Comparison of ENCODE assay signal across 19 cellular contexts in genomic region chr7:155358948-155359712, GRCh38.
DNase-seq lines count a peak whose midpoint lies in the region; ATAC-seq, FAIRE-seq and TF ChIP-seq lines count a peak whose summit lies in the region.
"Had no signal": no experiment of that assay in that cellular context is flagged by ENCODE, and none has a peak within 500 bp of the region (broad histone marks: within the 10 kb centered on the region; RNA-seq: fewer than 3 reads in every experiment).

No MANE protein-coding gene starts in this region.

- H3K4me1 ChIP-seq in kidney (ENCODE audit: control insufficient read depth in 1 of 2, insufficient read depth in 1 of 2, low read depth in 1 of 2, low read length in 2 of 2) (no peaks in the 10 kb centered on the region), suprapubic skin (no peaks in the 10 kb centered on the region)
- H3K4me1 ChIP-seq: Peyer's patch had no signal

- peak; percentile 27 for DNase-seq in CD14-positive monocyte (ENCODE audit: low spot score)
- DNase-seq in WTC11 (ENCODE audit: low spot score) = no peak
- peak; percentile 48 for DNase-seq in kidney
- DNase-seq in suprapubic skin (ENCODE audit: low spot score in 2 of 2) = peak; percentile 44 to 72
- no peak for DNase-seq in H4 (ENCODE audit: low spot score)
- no peak for DNase-seq in progenitor cell of endocrine pancreas (ENCODE audit: low spot score, unreplicated experiment)
- DNase-seq: C1 segment of cervical spinal cord, Calu3, DMS153, HCEC 1CT, NCI-H1694, NCI-H2081, NCI-H2171, NCI-H524 treated with DMSO at 0.1 percent for 48 hours, NCI-H82 had no signal

- no peak overlapping the region for H3K27ac ChIP-seq in kidney (ENCODE audit: low read depth in 2 of 2, low read length in 2 of 2)
- no peak overlapping the region for H3K27ac ChIP-seq in suprapubic skin
- H3K27ac ChIP-seq: Peyer's patch had no signal

- H3K36me3 Mint-ChIP-seq in CD14-positive monocyte = no peaks in the 10 kb centered on the region
- H3K36me3 Mint-ChIP-seq in WTC11 = no peaks in the 10 kb centered on the region
- H3K36me3 Mint-ChIP-seq in progenitor cell of endocrine pancreas (ENCODE audit: insufficient read depth) = no peaks in the 10 kb centered on the region
- H3K36me3 Mint-ChIP-seq: CD8-positive, alpha-beta memory T cell had no signal

- H3K4me3 Mint-ChIP-seq in CD14-positive monocyte (no peak overlapping the region), WTC11 (no peak overlapping the region), progenitor cell of endocrine pancreas (ENCODE audit: low read depth) (no peak overlapping the region)
- H3K4me3 Mint-ChIP-seq: CD8-positive, alpha-beta memory T cell had no signal

- no peak for FAIRE-seq in kidney (lab: Jason Lieb, UNC)
- FAIRE-seq: GM12891 had no signal

- CTCF ChIA-PET in WTC11 (lab: Charles Lee) = interaction anchor here (1.0 to 4.5 kb wide), 10 partner anchors 14 to 445 kb away, joined by 3 to 30 read pairs (median 5); no protein-coding TSS in a partner anchor

- peaks cover 58% of the 10 kb centered on the region for H3K4me1 Mint-ChIP-seq in CD14-positive monocyte
- H3K4me1 Mint-ChIP-seq in WTC11 = peaks cover 27% of the 10 kb centered on the region
- peaks cover 2% of the 10 kb centered on the region for H3K4me1 Mint-ChIP-seq in progenitor cell of endocrine pancreas (ENCODE audit: low read depth)
- H3K4me1 Mint-ChIP-seq: CD8-positive, alpha-beta memory T cell had no signal

- POLR2A ChIA-PET in WTC11 (lab: Charles Lee) = no interaction called here

- no peak for TF ChIP-seq CTCF in CD14-positive monocyte (IDR thresholded peaks at IDR 0.05)
- no peak for TF ChIP-seq CTCF in WTC11 (IDR thresholded peaks at IDR 0.05)
- TF ChIP-seq CTCF in kidney (IDR thresholded peaks at IDR 0.05; ENCODE audit: borderline replicate concordance, extremely low read depth, insufficient read depth) = no peak
- no peak for TF ChIP-seq CTCF in suprapubic skin (IDR thresholded peaks at IDR 0.05)
- TF ChIP-seq CTCF in progenitor cell of endocrine pancreas (IDR thresholded peaks at IDR 0.05; ENCODE audit: unreplicated experiment) = no peak

- H3K9ac ChIP-seq in kidney (ENCODE audit: low read length in 2 of 2) = no peak overlapping the region

- H3K4me3 ChIP-seq in kidney (ENCODE audit: low read length in 2 of 2) = no peak overlapping the region
- H3K4me3 ChIP-seq in suprapubic skin = no peak overlapping the region
- H3K4me3 ChIP-seq: Peyer's patch had no signal

- peaks cover 86% of the 10 kb centered on the region for H3K27me3 ChIP-seq in suprapubic skin

- H3K36me3 ChIP-seq in kidney (ENCODE audit: control insufficient read depth in 1 of 2, insufficient read depth in 2 of 2, low read length in 2 of 2) = no peaks in the 10 kb centered on the region
- no peaks in the 10 kb centered on the region for H3K36me3 ChIP-seq in suprapubic skin
- H3K36me3 ChIP-seq: Peyer's patch had no signal

- 38% methylated on average over 12 of the region's 16 CpGs for WGBS in suprapubic skin

- H3K9me3 ChIP-seq in kidney (ENCODE audit: control insufficient read depth in 1 of 2, low read length in 2 of 2) (no peaks in the 10 kb centered on the region), suprapubic skin (no peaks in the 10 kb centered on the region)
- H3K9me3 ChIP-seq: Peyer's patch had no signal

- H3K27ac Mint-ChIP-seq in CD14-positive monocyte = peak overlapping the region in 3 of 7 donors; percentile 2 to 53 (median 43)
- no peak overlapping the region for H3K27ac Mint-ChIP-seq in WTC11
- no peak overlapping the region for H3K27ac Mint-ChIP-seq in progenitor cell of endocrine pancreas
- H3K27ac Mint-ChIP-seq: CD8-positive, alpha-beta memory T cell had no signal

- H3K9me3 Mint-ChIP-seq in CD14-positive monocyte = peaks cover 0 to 9% (median 3%) of the 10 kb centered on the region in 7 donors
- H3K9me3 Mint-ChIP-seq in WTC11 = peaks cover 9% of the 10 kb centered on the region
- no peaks in the 10 kb centered on the region for H3K9me3 Mint-ChIP-seq in progenitor cell of endocrine pancreas (ENCODE audit: low read depth)

- ATAC-seq in WTC11 (peak; percentile 74), GM18873 (IDR thresholded peaks at IDR 0.05; ENCODE audit: low FRiP score, unreplicated experiment) (no peak)

- intact Hi-C loops in CD14-positive monocyte (cut with micrococcal nuclease) = loop anchor here in 1 of 2 donors (5.0 kb wide), 2 partner anchors 67 to 152 kb away; no protein-coding TSS in a partner anchor
- intact Hi-C loops in kidney (cut with DNase I) = loop anchor here (10.0 kb wide), 1 partner anchor 434 kb away; no protein-coding TSS in a partner anchor

- no peak for TF ChIP-seq EP300 in suprapubic skin (IDR thresholded peaks at IDR 0.05)

- TF ChIP-seq POLR2A in suprapubic skin (IDR thresholded peaks at IDR 0.05) = no peak

- H3K27me3 Mint-ChIP-seq in CD14-positive monocyte (ENCODE audit: low read depth in 3 of 3) = peaks cover 3 to 9% (median 4%) of the 10 kb centered on the region in 3 donors
- peaks cover 31% of the 10 kb centered on the region for H3K27me3 Mint-ChIP-seq in WTC11 (ENCODE audit: low read depth)
- H3K27me3 Mint-ChIP-seq in progenitor cell of endocrine pancreas = peaks cover 91% of the 10 kb centered on the region

TF ChIP-seq in WTC11, 78 proteins besides CTCF, POLR2A, EP300 and RAD21:
- TF ChIP-seq, protein P1, sequence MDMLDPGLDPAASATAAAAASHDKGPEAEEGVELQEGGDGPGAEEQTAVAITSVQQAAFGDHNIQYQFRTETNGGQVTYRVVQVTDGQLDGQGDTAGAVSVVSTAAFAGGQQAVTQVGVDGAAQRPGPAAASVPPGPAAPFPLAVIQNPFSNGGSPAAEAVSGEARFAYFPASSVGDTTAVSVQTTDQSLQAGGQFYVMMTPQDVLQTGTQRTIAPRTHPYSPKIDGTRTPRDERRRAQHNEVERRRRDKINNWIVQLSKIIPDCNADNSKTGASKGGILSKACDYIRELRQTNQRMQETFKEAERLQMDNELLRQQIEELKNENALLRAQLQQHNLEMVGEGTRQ (CRISPR knock-in tag; IDR thresholded peaks at IDR 0.05) = 0 out of 2 replicates have a peak, but pooled peaks have one; percentile 13
- TF ChIP-seq, protein P2, sequence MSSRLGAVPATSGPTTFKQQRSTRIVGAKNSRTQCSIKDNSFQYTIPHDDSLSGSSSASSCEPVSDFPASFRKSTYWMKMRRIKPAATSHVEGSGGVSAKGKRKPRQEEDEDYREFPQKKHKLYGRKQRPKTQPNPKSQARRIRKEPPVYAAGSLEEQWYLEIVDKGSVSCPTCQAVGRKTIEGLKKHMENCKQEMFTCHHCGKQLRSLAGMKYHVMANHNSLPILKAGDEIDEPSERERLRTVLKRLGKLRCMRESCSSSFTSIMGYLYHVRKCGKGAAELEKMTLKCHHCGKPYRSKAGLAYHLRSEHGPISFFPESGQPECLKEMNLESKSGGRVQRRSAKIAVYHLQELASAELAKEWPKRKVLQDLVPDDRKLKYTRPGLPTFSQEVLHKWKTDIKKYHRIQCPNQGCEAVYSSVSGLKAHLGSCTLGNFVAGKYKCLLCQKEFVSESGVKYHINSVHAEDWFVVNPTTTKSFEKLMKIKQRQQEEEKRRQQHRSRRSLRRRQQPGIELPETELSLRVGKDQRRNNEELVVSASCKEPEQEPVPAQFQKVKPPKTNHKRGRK (CRISPR knock-in tag; IDR thresholded peaks at IDR 0.05; ENCODE audit: borderline replicate concordance) = no peak

Comparison
In these comparisons a context has a peak if more than half of its experiments do, and no peak if none do; other contexts are left out.
1. DNase-seq: peak in CD14-positive monocyte (single experiment), kidney (single experiment) and suprapubic skin (2 of 2); none in WTC11 (single experiment), H4 (single experiment) and progenitor cell of endocrine pancreas (single experiment).